23 cellular contexts compared by ENCODE assay signal in the genomic region with DNA sequence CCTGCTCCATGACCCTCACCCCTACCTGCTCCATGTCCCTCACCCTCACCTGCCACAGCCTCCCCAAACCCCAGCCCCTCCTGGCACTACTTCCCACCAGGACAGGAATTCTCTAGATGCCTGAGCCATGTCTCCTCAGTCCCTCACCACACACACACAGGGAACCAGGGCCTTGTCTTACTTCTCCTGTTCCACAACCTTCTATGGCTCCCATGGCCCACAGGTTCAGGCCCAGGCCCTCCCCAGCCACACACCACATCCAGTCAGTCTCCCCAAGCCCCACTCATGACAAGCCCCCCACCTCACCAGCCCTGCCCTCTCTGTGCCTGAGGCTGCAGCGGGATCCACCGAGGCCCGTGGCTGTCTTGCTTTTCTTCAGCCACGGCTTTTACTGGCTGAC. TPM values are rescaled to one million over a fixed set of nuclear protein-coding genes. Genes with fewer than 3 reads are reported as not detected.
DNase-seq lines count a peak whose midpoint lies in the region; ATAC-seq and FAIRE-seq lines count a peak whose summit lies in the region.
"Had no signal": no experiment of that assay in that cellular context is flagged by ENCODE, and none has a peak within 500 bp of the region (broad histone marks: within the 10 kb centered on the region; RNA-seq: fewer than 3 reads in every experiment).

No MANE protein-coding gene starts in this region.

- peak overlapping the region; percentile 80 for H3K27ac Mint-ChIP-seq in activated naive CD4-positive, alpha-beta T cell treated with anti-CD3 and anti-CD28 coated beads, Interleukin-2, amount 10 ng/mL, durations not matched to agents 7 days and 5 days
- peak overlapping the region; percentile 71 to 74 for H3K27ac Mint-ChIP-seq in T-cell
- peak overlapping the region; percentile 100 for H3K27ac Mint-ChIP-seq in memory B cell

- ATAC-seq in T-cell (replicated peaks in 1 of 4) (no peak), memory B cell (ENCODE audit: low read depth) (no peak)

- H3K4me3 Mint-ChIP-seq in activated naive CD4-positive, alpha-beta T cell treated with anti-CD3 and anti-CD28 coated beads, Interleukin-2, amount 10 ng/mL, durations not matched to agents 7 days and 5 days = peak overlapping the region; percentile 29
- peak overlapping the region in 2 of 3 donors; percentile 41 to 79 for H3K4me3 Mint-ChIP-seq in T-cell
- H3K4me3 Mint-ChIP-seq in memory B cell = peak overlapping the region; percentile 78

- no peak for FAIRE-seq in urothelium cell line (lab: Jason Lieb, UNC)
- FAIRE-seq: D721Med, G401.6, GM19239 had no signal

- H3K9me3 Mint-ChIP-seq in activated naive CD4-positive, alpha-beta T cell treated with anti-CD3 and anti-CD28 coated beads, Interleukin-2, amount 10 ng/mL, durations not matched to agents 7 days and 5 days = no peaks in the 10 kb centered on the region
- H3K9me3 Mint-ChIP-seq in T-cell (no peaks in the 10 kb centered on the region), memory B cell (no peaks in the 10 kb centered on the region)

- POLR2A ChIA-PET in T-cell (lab: Charles Lee) = no interaction called here

- peaks cover 56% of the 10 kb centered on the region for H3K4me1 Mint-ChIP-seq in activated naive CD4-positive, alpha-beta T cell treated with anti-CD3 and anti-CD28 coated beads, Interleukin-2, amount 10 ng/mL, durations not matched to agents 7 days and 5 days
- H3K4me1 Mint-ChIP-seq in T-cell (peaks cover 39 to 58% (median 51%) of the 10 kb centered on the region in 3 donors), memory B cell (peaks cover 44% of the 10 kb centered on the region)

- no peak for DNase-seq in activated naive CD4-positive, alpha-beta T cell treated with anti-CD3 and anti-CD28 coated beads, Interleukin-2, amount 10 ng/mL, durations not matched to agents 7 days and 5 days
- no peak for DNase-seq in activated naive CD4-positive, alpha-beta T cell treated with Interleukin-2 at 50 U/mL for 16 hours
- no peak for DNase-seq in T-cell
- no peak for DNase-seq in memory B cell (ENCODE audit: low spot score in 2 of 2)
- no peak for DNase-seq in KG1 (lab: John Stamatoyannopoulos, UW)
- no peak for DNase-seq in NCI-H2029 treated with DMSO at 0.1 percent for 48 hours (lab: John Stamatoyannopoulos, UW)
- no peak for DNase-seq in NCI-H526 (lab: John Stamatoyannopoulos, UW)
- no peak for DNase-seq in urothelium cell line (ENCODE audit: low spot score)
- DNase-seq: activated naive CD4-positive, alpha-beta T cell treated with anti-CD3 and anti-CD28 coated beads, Interleukin-2, amount 50 U/mL, for 16 hours; dermis blood vessel endothelial cell; foreskin melanocyte; HCEC 1CT; NCI-H1092 treated with DMSO at 0.1 percent for 48 hours; NCI-H524; retina; Right ventricle myocardium superior; stimulated activated CD4-positive, alpha-beta T cell treated with anti-CD3 and anti-CD28 coated beads, Interleukin-12 subunit alpha, Interleukin-12 subunit beta, amount 100 ng/mL, for 4 hours; transverse colon had no signal

- peaks cover 10% of the 10 kb centered on the region for H3K27me3 Mint-ChIP-seq in activated naive CD4-positive, alpha-beta T cell treated with anti-CD3 and anti-CD28 coated beads, Interleukin-2, amount 10 ng/mL, durations not matched to agents 7 days and 5 days
- H3K27me3 Mint-ChIP-seq in T-cell (no peaks in the 10 kb centered on the region), memory B cell (no peaks in the 10 kb centered on the region)

- CTCF ChIA-PET in activated naive CD4-positive, alpha-beta T cell treated with anti-CD3 and anti-CD28 coated beads, Interleukin-2, amount 10 ng/mL, durations not matched to agents 7 days and 5 days (lab: Charles Lee) = no interaction called here
- CTCF ChIA-PET in T-cell (lab: Charles Lee) = no interaction called here

- H3K36me3 Mint-ChIP-seq in activated naive CD4-positive, alpha-beta T cell treated with anti-CD3 and anti-CD28 coated beads, Interleukin-2, amount 10 ng/mL, durations not matched to agents 7 days and 5 days = peaks cover 13% of the 10 kb centered on the region
- H3K36me3 Mint-ChIP-seq in T-cell (no peaks in the 10 kb centered on the region), memory B cell (peaks cover 4% of the 10 kb centered on the region)

RNA-seq across cellular contexts. Expression of a gene that starts 3.1 kb away (rescaled TPM):
- 100 to 1,000 TPM; 173 to 247 (median 190) TPM for total RNA-seq in T-cell

RNA-seq across cellular contexts. Expression of a gene that starts 27.1 kb away (rescaled TPM):
- total RNA-seq in T-cell = 10 to 100 TPM in 4 of 5 donors, 1 to 10 TPM in 1; 9.1 to 12.8 (median 12.7) TPM

RNA-seq across cellular contexts. Expression of a gene that starts 45.3 kb away (rescaled TPM):
- total RNA-seq in T-cell = 10 to 100 TPM; 25.4 to 53.1 (median 48.1) TPM

RNA-seq across cellular contexts. Expression of a gene that starts 45.4 kb away (rescaled TPM):
- 10 to 100 TPM; 42.6 to 66.5 (median 63.1) TPM for total RNA-seq in T-cell

RNA-seq across cellular contexts. Expression of a gene that starts 50.5 kb away (rescaled TPM):
- under 1 TPM in 4 of 5 donors, not detected in 1; 0.28 to 0.40 (median 0.31) TPM for total RNA-seq in T-cell
- total RNA-seq: dermis blood vessel endothelial cell, LHCN-M2, mesenteric fat pad had no signal
